ENCODE assay signal across 1 cellular context in genomic region chr17:64016248-64016784, GRCh38.
TF ChIP-seq lines count a peak whose summit lies in the region.

No MANE protein-coding gene starts in this region.

TF ChIP-seq in WTC11, 78 proteins besides CTCF, POLR2A, EP300 and RAD21 (continued from another document):
- TF ChIP-seq, protein P1, sequence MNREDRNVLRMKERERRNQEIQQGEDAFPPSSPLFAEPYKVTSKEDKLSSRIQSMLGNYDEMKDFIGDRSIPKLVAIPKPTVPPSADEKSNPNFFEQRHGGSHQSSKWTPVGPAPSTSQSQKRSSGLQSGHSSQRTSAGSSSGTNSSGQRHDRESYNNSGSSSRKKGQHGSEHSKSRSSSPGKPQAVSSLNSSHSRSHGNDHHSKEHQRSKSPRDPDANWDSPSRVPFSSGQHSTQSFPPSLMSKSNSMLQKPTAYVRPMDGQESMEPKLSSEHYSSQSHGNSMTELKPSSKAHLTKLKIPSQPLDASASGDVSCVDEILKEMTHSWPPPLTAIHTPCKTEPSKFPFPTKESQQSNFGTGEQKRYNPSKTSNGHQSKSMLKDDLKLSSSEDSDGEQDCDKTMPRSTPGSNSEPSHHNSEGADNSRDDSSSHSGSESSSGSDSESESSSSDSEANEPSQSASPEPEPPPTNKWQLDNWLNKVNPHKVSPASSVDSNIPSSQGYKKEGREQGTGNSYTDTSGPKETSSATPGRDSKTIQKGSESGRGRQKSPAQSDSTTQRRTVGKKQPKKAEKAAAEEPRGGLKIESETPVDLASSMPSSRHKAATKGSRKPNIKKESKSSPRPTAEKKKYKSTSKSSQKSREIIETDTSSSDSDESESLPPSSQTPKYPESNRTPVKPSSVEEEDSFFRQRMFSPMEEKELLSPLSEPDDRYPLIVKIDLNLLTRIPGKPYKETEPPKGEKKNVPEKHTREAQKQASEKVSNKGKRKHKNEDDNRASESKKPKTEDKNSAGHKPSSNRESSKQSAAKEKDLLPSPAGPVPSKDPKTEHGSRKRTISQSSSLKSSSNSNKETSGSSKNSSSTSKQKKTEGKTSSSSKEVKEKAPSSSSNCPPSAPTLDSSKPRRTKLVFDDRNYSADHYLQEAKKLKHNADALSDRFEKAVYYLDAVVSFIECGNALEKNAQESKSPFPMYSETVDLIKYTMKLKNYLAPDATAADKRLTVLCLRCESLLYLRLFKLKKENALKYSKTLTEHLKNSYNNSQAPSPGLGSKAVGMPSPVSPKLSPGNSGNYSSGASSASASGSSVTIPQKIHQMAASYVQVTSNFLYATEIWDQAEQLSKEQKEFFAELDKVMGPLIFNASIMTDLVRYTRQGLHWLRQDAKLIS (CRISPR knock-in tag; IDR thresholded peaks at IDR 0.05; ENCODE audit: borderline replicate concordance) = no peak
- TF ChIP-seq SMAD3 (CRISPR knock-in tag; IDR thresholded peaks at IDR 0.05; ENCODE audit: borderline replicate concordance) = no peak
- no peak for TF ChIP-seq OVOL2 (CRISPR knock-in tag; IDR thresholded peaks at IDR 0.05; ENCODE audit: borderline replicate concordance)
- no peak for TF ChIP-seq ZNF121 (CRISPR knock-in tag; IDR thresholded peaks at IDR 0.05)
- TF ChIP-seq TCF7 (CRISPR knock-in tag; IDR thresholded peaks at IDR 0.05; ENCODE audit: low read depth) = no peak
- no peak for TF ChIP-seq TP53 (CRISPR knock-in tag; IDR thresholded peaks at IDR 0.05)
- TF ChIP-seq, protein P2, sequence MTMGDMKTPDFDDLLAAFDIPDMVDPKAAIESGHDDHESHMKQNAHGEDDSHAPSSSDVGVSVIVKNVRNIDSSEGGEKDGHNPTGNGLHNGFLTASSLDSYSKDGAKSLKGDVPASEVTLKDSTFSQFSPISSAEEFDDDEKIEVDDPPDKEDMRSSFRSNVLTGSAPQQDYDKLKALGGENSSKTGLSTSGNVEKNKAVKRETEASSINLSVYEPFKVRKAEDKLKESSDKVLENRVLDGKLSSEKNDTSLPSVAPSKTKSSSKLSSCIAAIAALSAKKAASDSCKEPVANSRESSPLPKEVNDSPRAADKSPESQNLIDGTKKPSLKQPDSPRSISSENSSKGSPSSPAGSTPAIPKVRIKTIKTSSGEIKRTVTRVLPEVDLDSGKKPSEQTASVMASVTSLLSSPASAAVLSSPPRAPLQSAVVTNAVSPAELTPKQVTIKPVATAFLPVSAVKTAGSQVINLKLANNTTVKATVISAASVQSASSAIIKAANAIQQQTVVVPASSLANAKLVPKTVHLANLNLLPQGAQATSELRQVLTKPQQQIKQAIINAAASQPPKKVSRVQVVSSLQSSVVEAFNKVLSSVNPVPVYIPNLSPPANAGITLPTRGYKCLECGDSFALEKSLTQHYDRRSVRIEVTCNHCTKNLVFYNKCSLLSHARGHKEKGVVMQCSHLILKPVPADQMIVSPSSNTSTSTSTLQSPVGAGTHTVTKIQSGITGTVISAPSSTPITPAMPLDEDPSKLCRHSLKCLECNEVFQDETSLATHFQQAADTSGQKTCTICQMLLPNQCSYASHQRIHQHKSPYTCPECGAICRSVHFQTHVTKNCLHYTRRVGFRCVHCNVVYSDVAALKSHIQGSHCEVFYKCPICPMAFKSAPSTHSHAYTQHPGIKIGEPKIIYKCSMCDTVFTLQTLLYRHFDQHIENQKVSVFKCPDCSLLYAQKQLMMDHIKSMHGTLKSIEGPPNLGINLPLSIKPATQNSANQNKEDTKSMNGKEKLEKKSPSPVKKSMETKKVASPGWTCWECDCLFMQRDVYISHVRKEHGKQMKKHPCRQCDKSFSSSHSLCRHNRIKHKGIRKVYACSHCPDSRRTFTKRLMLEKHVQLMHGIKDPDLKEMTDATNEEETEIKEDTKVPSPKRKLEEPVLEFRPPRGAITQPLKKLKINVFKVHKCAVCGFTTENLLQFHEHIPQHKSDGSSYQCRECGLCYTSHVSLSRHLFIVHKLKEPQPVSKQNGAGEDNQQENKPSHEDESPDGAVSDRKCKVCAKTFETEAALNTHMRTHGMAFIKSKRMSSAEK (CRISPR knock-in tag; IDR thresholded peaks at IDR 0.05; ENCODE audit: borderline replicate concordance) = no peak
- TF ChIP-seq, protein P3, sequence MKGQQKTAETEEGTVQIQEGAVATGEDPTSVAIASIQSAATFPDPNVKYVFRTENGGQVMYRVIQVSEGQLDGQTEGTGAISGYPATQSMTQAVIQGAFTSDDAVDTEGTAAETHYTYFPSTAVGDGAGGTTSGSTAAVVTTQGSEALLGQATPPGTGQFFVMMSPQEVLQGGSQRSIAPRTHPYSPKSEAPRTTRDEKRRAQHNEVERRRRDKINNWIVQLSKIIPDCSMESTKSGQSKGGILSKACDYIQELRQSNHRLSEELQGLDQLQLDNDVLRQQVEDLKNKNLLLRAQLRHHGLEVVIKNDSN (CRISPR knock-in tag; IDR thresholded peaks at IDR 0.05) = no peak
- TF ChIP-seq NR1H2 (CRISPR knock-in tag; IDR thresholded peaks at IDR 0.05) = no peak
- TF ChIP-seq NR3C1 (CRISPR knock-in tag; conservative IDR thresholded peaks at IDR 0.05; ENCODE audit: low read depth) = no peak
TF ChIP-seq in WTC11: peak in this region for 0.
